ENCODE assay signal across 9 cellular contexts in the genomic region with DNA sequence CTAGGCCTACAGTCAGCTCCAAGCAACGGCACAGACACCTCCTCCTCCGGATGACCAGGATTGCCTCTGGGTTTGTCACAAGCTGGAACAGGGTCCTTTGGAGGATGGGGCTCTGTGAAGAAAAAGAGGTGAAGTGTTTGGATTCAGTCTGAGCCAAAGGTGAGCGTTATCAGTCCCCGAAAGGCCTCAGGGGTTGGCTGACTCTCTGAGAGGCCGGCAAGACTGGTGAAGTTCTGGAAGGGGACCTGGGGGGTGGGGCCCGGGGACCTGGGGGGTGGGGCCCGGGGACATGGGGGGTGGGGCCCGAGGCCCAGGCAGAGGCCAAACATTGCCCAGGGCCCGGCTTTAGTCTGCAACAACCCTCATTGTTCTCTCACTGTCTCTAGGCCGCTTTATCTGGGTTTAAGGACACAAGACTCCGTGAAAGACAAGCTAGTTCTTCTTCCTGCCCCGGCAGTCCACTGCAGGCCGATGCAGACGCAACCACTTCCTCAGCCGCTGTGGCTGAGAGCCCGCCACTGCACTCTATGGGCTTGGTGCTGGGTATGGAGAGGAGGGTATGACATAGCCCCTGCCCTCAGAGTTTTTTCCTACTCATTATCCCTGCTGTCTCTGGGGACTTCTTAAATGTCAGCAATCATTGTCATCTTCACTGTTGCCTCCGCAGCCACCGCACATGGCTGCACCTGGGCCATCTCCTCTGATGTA. TPM values are rescaled to one million over a fixed set of nuclear protein-coding genes. Genes with fewer than 3 reads are reported as not detected.
DNase-seq lines count a peak whose midpoint lies in the region; ATAC-seq and TF ChIP-seq lines count a peak whose summit lies in the region.
"Had no signal": no experiment of that assay in that cellular context is flagged by ENCODE, and none has a peak within 500 bp of the region (broad histone marks: within the 10 kb centered on the region; RNA-seq: fewer than 3 reads in every experiment).

No MANE protein-coding gene starts in this region.

- peaks cover 11% of the 10 kb centered on the region for H3K79me2 ChIP-seq in DND-41 (ENCODE audit: insufficient read depth, low read length)

- ATAC-seq in DND-41 (ENCODE audit: insufficient read depth, low read depth), result peak; percentile 83
- ATAC-seq in WTC11, result peak; percentile 85

- intact Hi-C loops in esophagus squamous epithelium (cut with DNase I), result no loop called here
- intact Hi-C loops in CD4-positive, alpha-beta memory T cell (cut with micrococcal nuclease), result no loop called here

- peaks cover 4% of the 10 kb centered on the region; the same call in 1 of the 2 replicates for H3K36me3 Mint-ChIP-seq in WTC11
- no peaks in the 10 kb centered on the region for H3K36me3 Mint-ChIP-seq in CD4-positive, alpha-beta memory T cell

- peak overlapping the region; percentile 87 for H3K9ac ChIP-seq in DND-41 (ENCODE audit: low read depth, low read length)

- DNase-seq in DND-41 (peak; percentile 94), Kasumi-1 (lab: John Stamatoyannopoulos, UW) (peak; percentile 75), WTC11 (ENCODE audit: low spot score) (peak; percentile 32), medulla oblongata (ENCODE audit: extremely low spot score) (peak; percentile 39), esophagus squamous epithelium (lab: John Stamatoyannopoulos, UW) (no peak), NCI-H2196 treated with DMSO at 0.1 percent for 48 hours (lab: John Stamatoyannopoulos, UW; ENCODE audit: unreplicated experiment) (no peak), NCI-H1092 (lab: John Stamatoyannopoulos, UW) (no peak)
- no peak for DNase-seq in CD4-positive, alpha-beta memory T cell

- POLR2A ChIA-PET in WTC11 (lab: Charles Lee), result interaction anchor here (0.6 kb wide), 1 partner anchor 105 kb away, joined by 3 read pairs; a partner anchor contains a TSS
- POLR2A ChIA-PET in CD4-positive, alpha-beta memory T cell (lab: Charles Lee; ENCODE audit: partially characterized antibody), result no interaction called here

- TF ChIP-seq CTCF in DND-41 (IDR thresholded peaks at IDR 0.05; ENCODE audit: borderline replicate concordance, extremely low read depth, low read length, poor library complexity, severe bottlenecking) (peak; percentile 32), WTC11 (IDR thresholded peaks at IDR 0.05) (no peak), esophagus squamous epithelium (IDR thresholded peaks at IDR 0.05) (no peak)

- peak overlapping the region; percentile 41; the same call in 1 of the 2 replicates for H3K4me3 Mint-ChIP-seq in WTC11
- peak overlapping the region in 2 of 8 donors; percentile 17 to 20 for H3K4me3 Mint-ChIP-seq in CD4-positive, alpha-beta memory T cell

- H3K9me3 ChIP-seq in DND-41 (ENCODE audit: insufficient read depth, low read length, severe bottlenecking) (no peaks in the 10 kb centered on the region), esophagus squamous epithelium (no peaks in the 10 kb centered on the region)
- H3K9me3 ChIP-seq in CD4-positive, alpha-beta memory T cell (ENCODE audit: control insufficient read depth in 1 of 2, low read length in 2 of 2), result no peaks in the 10 kb centered on the region
- H3K9me3 ChIP-seq: vagina had no signal

- CTCF ChIA-PET in WTC11 (lab: Charles Lee), result interaction anchor here (1.4 kb wide), 1 partner anchor 18 kb away, joined by 19 read pairs; no protein-coding TSS in a partner anchor
- CTCF ChIA-PET in CD4-positive, alpha-beta memory T cell (lab: Charles Lee; ENCODE audit: partially characterized antibody), result interaction anchor here (0.8 to 0.9 kb wide), 2 partner anchors 18 to 19 kb away, joined by 3 read pairs; no protein-coding TSS in a partner anchor

- peak overlapping the region; percentile 63 for H3K4me2 ChIP-seq in DND-41 (ENCODE audit: insufficient read depth, low read length)

- no peak overlapping the region for H2AFZ ChIP-seq in DND-41 (ENCODE audit: low read depth, low read length)

- peak overlapping the region; percentile 14 to 57; a peak in 3 of 4 replicates for H3K4me3 ChIP-seq in DND-41 (ENCODE audit: low read depth in 1 of 2, low read length in 2 of 2)
- no peak overlapping the region for H3K4me3 ChIP-seq in esophagus squamous epithelium
- H3K4me3 ChIP-seq in CD4-positive, alpha-beta memory T cell (ENCODE audit: low read length in 2 of 2), result no peak overlapping the region
- H3K4me3 ChIP-seq: vagina had no signal

- H3K27me3 ChIP-seq in DND-41 (ENCODE audit: insufficient read depth, low read length, poor library complexity) (no peaks in the 10 kb centered on the region), esophagus squamous epithelium (no peaks in the 10 kb centered on the region)
- no peaks in the 10 kb centered on the region for H3K27me3 ChIP-seq in CD4-positive, alpha-beta memory T cell (ENCODE audit: insufficient read depth, low read length)
- H3K27me3 ChIP-seq: vagina had no signal

- H3K27ac ChIP-seq in DND-41 (ENCODE audit: low read length) (peak overlapping the region; percentile 100), esophagus squamous epithelium (peak overlapping the region in 2 of 4 donors; percentile 13 to 44)
- H3K27ac ChIP-seq in CD4-positive, alpha-beta memory T cell (ENCODE audit: low read depth, low read length), result no peak overlapping the region
- H3K27ac ChIP-seq: vagina had no signal

- no peak for TF ChIP-seq POLR2A in esophagus squamous epithelium (IDR thresholded peaks at IDR 0.05)

- no peaks in the 10 kb centered on the region for H4K20me1 ChIP-seq in DND-41 (ENCODE audit: insufficient read depth, low read length)

- H3K4me1 Mint-ChIP-seq in WTC11, result peaks cover 10% of the 10 kb centered on the region
- H3K4me1 Mint-ChIP-seq in CD4-positive, alpha-beta memory T cell, result peaks cover 0 to 9% (median 2%) of the 10 kb centered on the region in 4 donors

- H3K27ac Mint-ChIP-seq in WTC11, result 0 out of 2 replicates have a peak overlapping the region, but pooled peaks have one; percentile 63
- H3K27ac Mint-ChIP-seq in CD4-positive, alpha-beta memory T cell, result peak overlapping the region in 1 of 7 donors; percentile 63

- H3K4me1 ChIP-seq in DND-41 (ENCODE audit: insufficient read depth, low read length), result peaks cover 86% of the 10 kb centered on the region
- peaks cover 4 to 32% (median 4%) of the 10 kb centered on the region in 3 donors for H3K4me1 ChIP-seq in esophagus squamous epithelium
- H3K4me1 ChIP-seq in CD4-positive, alpha-beta memory T cell (ENCODE audit: insufficient read depth, low read length), result peaks cover 7% of the 10 kb centered on the region
- H3K4me1 ChIP-seq: vagina had no signal

- WGBS in esophagus squamous epithelium, 2 donors, result 43 to 46% methylated on average over 12 to 15 of the region's 18 CpGs

- H3K36me3 ChIP-seq in DND-41 (ENCODE audit: insufficient read depth, low read length) (no peaks in the 10 kb centered on the region), esophagus squamous epithelium (no peaks in the 10 kb centered on the region)
- H3K36me3 ChIP-seq in CD4-positive, alpha-beta memory T cell (ENCODE audit: insufficient read depth, low read length), result no peaks in the 10 kb centered on the region
- H3K36me3 ChIP-seq: vagina had no signal

- H3K9me3 Mint-ChIP-seq in WTC11, result peaks cover 3% of the 10 kb centered on the region
- H3K9me3 Mint-ChIP-seq in CD4-positive, alpha-beta memory T cell, result peaks cover 0 to 2% (median 0%) of the 10 kb centered on the region in 8 donors

- H3K27me3 Mint-ChIP-seq in WTC11 (ENCODE audit: low read depth), result no peaks in the 10 kb centered on the region; the same call in 1 of the 2 replicates
- peaks cover 0 to 1% of the 10 kb centered on the region in 2 donors for H3K27me3 Mint-ChIP-seq in CD4-positive, alpha-beta memory T cell

TF ChIP-seq in WTC11, 78 proteins besides CTCF, POLR2A, EP300 and RAD21:
- TF ChIP-seq FOXP1 (CRISPR knock-in tag; IDR thresholded peaks at IDR 0.05; ENCODE audit: borderline replicate concordance) (no peak), KAT7 (CRISPR knock-in tag; IDR thresholded peaks at IDR 0.05; ENCODE audit: borderline replicate concordance) (no peak), NFATC4 (CRISPR knock-in tag; IDR thresholded peaks at IDR 0.05) (no peak)

RNA-seq across cellular contexts. Expression of a gene that starts 27.4 kb away (rescaled TPM):
- 397 to 474 TPM (median 462 TPM) in 3 replicates for total RNA-seq in WTC11 (2021)
- total RNA-seq in esophagus squamous epithelium, result 100 to 1,000 TPM; 280 to 623 (median 490) TPM
- total RNA-seq in CD4-positive, alpha-beta memory T cell, result 100 to 1,000 TPM; 248 to 257 TPM
- polyA plus RNA-seq in CD4-positive, alpha-beta memory T cell, result 100 to 1,000 TPM; 392 to 611 TPM

Comparison
In these comparisons a context has a peak if more than half of its experiments do, and no peak if none do; other contexts are left out.
1. DNase-seq: peak in DND-41 (single experiment), Kasumi-1 (2 of 2), WTC11 (single experiment) and medulla oblongata (single experiment); none in esophagus squamous epithelium (single experiment), NCI-H2196 treated with DMSO at 0.1 percent for 48 hours (single experiment), CD4-positive, alpha-beta memory T cell (0 of 5) and NCI-H1092 (single experiment).
2. H3K4me3 ChIP-seq: peak in DND-41 (2 of 2); none in esophagus squamous epithelium (0 of 4) and CD4-positive, alpha-beta memory T cell (0 of 2).